1 cellular context compared by ENCODE assay signal in the genomic region with DNA sequence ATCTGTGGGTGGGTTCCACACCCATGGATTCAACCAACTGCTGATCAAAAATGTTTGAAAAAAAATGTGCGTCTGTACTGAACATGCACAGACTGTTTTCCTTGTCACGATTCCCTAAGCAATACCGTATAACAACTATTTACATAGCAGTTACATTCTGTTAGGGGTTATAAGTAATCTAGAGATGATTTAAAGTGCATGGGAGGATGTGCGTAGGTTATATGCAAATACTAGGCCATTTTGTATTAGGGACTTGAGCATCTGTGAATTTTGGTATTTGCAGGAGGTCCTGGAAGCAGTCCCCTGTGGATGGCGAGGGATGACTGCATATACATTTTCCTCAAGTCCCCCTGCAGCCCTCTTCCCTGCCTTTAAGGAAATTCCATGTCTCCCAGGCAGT.
TF ChIP-seq lines count a peak whose summit lies in the region.

No MANE protein-coding gene starts in this region.

TF ChIP-seq in GM23338, 12 proteins besides CTCF, POLR2A, EP300 and RAD21 (continued from another document):
- TF ChIP-seq EZH2phosphoT487 (IDR thresholded peaks at IDR 0.05; ENCODE audit: unreplicated experiment) (no peak), CREB1 (CRISPR knock-in tag; IDR thresholded peaks at IDR 0.05; ENCODE audit: low read depth) (no peak)
